Comparison of ENCODE assay signal across 1 cellular context in genomic region chr20:31908424-31908823, GRCh38.
TF ChIP-seq lines count a peak whose summit lies in the region.

No MANE protein-coding gene starts in this region.

TF ChIP-seq in GM23338, 12 proteins besides CTCF, POLR2A, EP300 and RAD21 (continued from another document):
- TF ChIP-seq REST (IDR thresholded peaks at IDR 0.05; ENCODE audit: unreplicated experiment), result no peak
- TF ChIP-seq EZH2 (IDR thresholded peaks at IDR 0.05; ENCODE audit: low read depth, unreplicated experiment), result no peak
- no peak for TF ChIP-seq STAT1 (IDR thresholded peaks at IDR 0.05; ENCODE audit: unreplicated experiment)
- TF ChIP-seq POLR2AphosphoS5 (IDR thresholded peaks at IDR 0.05; ENCODE audit: low read depth), result no peak
- TF ChIP-seq CREB1 (CRISPR knock-in tag; IDR thresholded peaks at IDR 0.05; ENCODE audit: low read depth), result no peak
- TF ChIP-seq EZH2phosphoT487 (IDR thresholded peaks at IDR 0.05; ENCODE audit: unreplicated experiment), result no peak
- TF ChIP-seq ETS1 (IDR thresholded peaks at IDR 0.05), result no peak
- no peak for TF ChIP-seq JUNB (IDR thresholded peaks at IDR 0.05; ENCODE audit: unreplicated experiment)
- no peak for TF ChIP-seq ZNF462 (CRISPR knock-in tag; IDR thresholded peaks at IDR 0.05)
- no peak for TF ChIP-seq ZNF331 (CRISPR knock-in tag; IDR thresholded peaks at IDR 0.05; ENCODE audit: low read depth)
- TF ChIP-seq ZNF114 (CRISPR knock-in tag; IDR thresholded peaks at IDR 0.05), result no peak
TF ChIP-seq in GM23338: peak in this region for 0.
